In genomic region chr7:7181519-7182155, GRCh38 we compare ENCODE assay signal across 1 cellular context.
TF ChIP-seq lines count a peak whose summit lies in the region.

No MANE protein-coding gene starts in this region.

TF ChIP-seq in HepG2, 621 proteins besides CTCF, POLR2A, EP300 and RAD21 (continued from another document and continues in another):
- TF ChIP-seq, protein P1, sequence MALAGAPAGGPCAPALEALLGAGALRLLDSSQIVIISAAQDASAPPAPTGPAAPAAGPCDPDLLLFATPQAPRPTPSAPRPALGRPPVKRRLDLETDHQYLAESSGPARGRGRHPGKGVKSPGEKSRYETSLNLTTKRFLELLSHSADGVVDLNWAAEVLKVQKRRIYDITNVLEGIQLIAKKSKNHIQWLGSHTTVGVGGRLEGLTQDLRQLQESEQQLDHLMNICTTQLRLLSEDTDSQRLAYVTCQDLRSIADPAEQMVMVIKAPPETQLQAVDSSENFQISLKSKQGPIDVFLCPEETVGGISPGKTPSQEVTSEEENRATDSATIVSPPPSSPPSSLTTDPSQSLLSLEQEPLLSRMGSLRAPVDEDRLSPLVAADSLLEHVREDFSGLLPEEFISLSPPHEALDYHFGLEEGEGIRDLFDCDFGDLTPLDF (CRISPR knock-in tag; IDR thresholded peaks at IDR 0.05): no peak
- TF ChIP-seq NCOR1 (IDR thresholded peaks at IDR 0.05; ENCODE audit: borderline replicate concordance, low read length) (no peak), FIP1L1 (IDR thresholded peaks at IDR 0.05; ENCODE audit: borderline replicate concordance, insufficient read depth, low read depth, low read length) (no peak), EHMT2 (IDR thresholded peaks at IDR 0.05; ENCODE audit: borderline replicate concordance, low read depth, low read length) (0 out of 2 replicates have a peak, but pooled peaks have one; percentile 11), CHD4 (IDR thresholded peaks at IDR 0.05; ENCODE audit: borderline replicate concordance, low read length) (no peak), NFE2L1 (CRISPR knock-in tag; IDR thresholded peaks at IDR 0.05; ENCODE audit: borderline replicate concordance) (no peak), ZNF816 (CRISPR knock-in tag; IDR thresholded peaks at IDR 0.05; ENCODE audit: borderline replicate concordance) (no peak), RAD51 (IDR thresholded peaks at IDR 0.05; ENCODE audit: borderline replicate concordance) (no peak), CEBPG (CRISPR knock-in tag; IDR thresholded peaks at IDR 0.05) (0 out of 2 replicates have a peak, but pooled peaks have one; percentile 11), ZNF770 (CRISPR knock-in tag; IDR thresholded peaks at IDR 0.05) (no peak), NFE2L2 (IDR thresholded peaks at IDR 0.05; ENCODE audit: low read length) (no peak), IKZF5 (CRISPR knock-in tag; IDR thresholded peaks at IDR 0.05) (no peak), ZNF558 (CRISPR knock-in tag; IDR thresholded peaks at IDR 0.05; ENCODE audit: borderline replicate concordance) (no peak), GLI4 (CRISPR knock-in tag; IDR thresholded peaks at IDR 0.05; ENCODE audit: borderline replicate concordance) (no peak), ZNF343 (CRISPR knock-in tag; IDR thresholded peaks at IDR 0.05) (no peak), HDAC6 (IDR thresholded peaks at IDR 0.05; ENCODE audit: low read depth, low read length) (no peak), MTF1 (CRISPR knock-in tag; IDR thresholded peaks at IDR 0.05) (no peak), PTBP1 (IDR thresholded peaks at IDR 0.05; ENCODE audit: low read depth, low read length, poor library complexity, severe bottlenecking) (no peak), GPN1 (CRISPR knock-in tag; IDR thresholded peaks at IDR 0.05; ENCODE audit: borderline replicate concordance) (no peak), ZNF264 (CRISPR knock-in tag; IDR thresholded peaks at IDR 0.05) (no peak), TFDP1 (CRISPR knock-in tag; IDR thresholded peaks at IDR 0.05; ENCODE audit: borderline replicate concordance) (no peak), ARNTL (CRISPR knock-in tag; IDR thresholded peaks at IDR 0.05) (no peak), ZNF484 (CRISPR knock-in tag; IDR thresholded peaks at IDR 0.05; ENCODE audit: borderline replicate concordance, low read depth) (no peak), ZNF747 (CRISPR knock-in tag; IDR thresholded peaks at IDR 0.05; ENCODE audit: borderline replicate concordance) (no peak), ZNF660 (CRISPR knock-in tag; IDR thresholded peaks at IDR 0.05; ENCODE audit: borderline replicate concordance, low read depth) (no peak), ZNF674 (CRISPR knock-in tag; IDR thresholded peaks at IDR 0.05; ENCODE audit: low read depth) (no peak), KAT8 (CRISPR knock-in tag; IDR thresholded peaks at IDR 0.05) (no peak; the same call in 1 of the 2 replicates), HMG20A (CRISPR knock-in tag; IDR thresholded peaks at IDR 0.05; ENCODE audit: borderline replicate concordance) (no peak), ZNF788 (CRISPR knock-in tag; IDR thresholded peaks at IDR 0.05; ENCODE audit: borderline replicate concordance) (no peak), RFX1 (IDR thresholded peaks at IDR 0.05) (no peak), ZNF253 (CRISPR knock-in tag; IDR thresholded peaks at IDR 0.05; ENCODE audit: borderline replicate concordance) (no peak), ARHGAP35 (CRISPR knock-in tag; IDR thresholded peaks at IDR 0.05; ENCODE audit: borderline replicate concordance) (no peak), KDM5B (CRISPR knock-in tag; IDR thresholded peaks at IDR 0.05; ENCODE audit: borderline replicate concordance) (no peak), ZBTB7B (CRISPR knock-in tag; IDR thresholded peaks at IDR 0.05) (0 out of 2 replicates have a peak, but pooled peaks have one; percentile 45), HNRNPL (IDR thresholded peaks at IDR 0.05; ENCODE audit: low read depth, low read length) (no peak), HNF1A (IDR thresholded peaks at IDR 0.05; ENCODE audit: low read depth) (no peak), HNF1A (CRISPR knock-in tag; IDR thresholded peaks at IDR 0.05; ENCODE audit: borderline replicate concordance) (peak; percentile 40; the same call in 1 of the 2 replicates), ZNF101 (CRISPR knock-in tag; IDR thresholded peaks at IDR 0.05; ENCODE audit: borderline replicate concordance, low read depth) (no peak), BCL6 (CRISPR knock-in tag; IDR thresholded peaks at IDR 0.05) (no peak), ZNF850 (CRISPR knock-in tag; conservative IDR thresholded peaks at IDR 0.05) (no peak), NR2F1 (CRISPR knock-in tag; IDR thresholded peaks at IDR 0.05) (no peak), MAZ (IDR thresholded peaks at IDR 0.05; ENCODE audit: borderline replicate concordance, low read depth, low read length) (no peak), MAZ (CRISPR knock-in tag; IDR thresholded peaks at IDR 0.05; ENCODE audit: low read depth) (no peak), KMT2A (CRISPR knock-in tag; IDR thresholded peaks at IDR 0.05) (no peak), PRPF4 (IDR thresholded peaks at IDR 0.05; ENCODE audit: low read depth, low read length, poor library complexity, severe bottlenecking) (no peak), ZNF256 (CRISPR knock-in tag; conservative IDR thresholded peaks at IDR 0.05) (no peak), TBX3 (IDR thresholded peaks at IDR 0.05; ENCODE audit: borderline replicate concordance) (no peak), KMT2B (CRISPR knock-in tag; IDR thresholded peaks at IDR 0.05) (no peak), ATF5 (CRISPR knock-in tag; IDR thresholded peaks at IDR 0.05; ENCODE audit: low read depth) (0 out of 2 replicates have a peak, but pooled peaks have one; percentile 31), ARNT2 (CRISPR knock-in tag; IDR thresholded peaks at IDR 0.05; ENCODE audit: low read depth) (no peak), RBM22 (optimal IDR thresholded peaks at IDR 0.05; ENCODE audit: low read length) (peak; percentile 67)
- TF ChIP-seq, protein P2, sequence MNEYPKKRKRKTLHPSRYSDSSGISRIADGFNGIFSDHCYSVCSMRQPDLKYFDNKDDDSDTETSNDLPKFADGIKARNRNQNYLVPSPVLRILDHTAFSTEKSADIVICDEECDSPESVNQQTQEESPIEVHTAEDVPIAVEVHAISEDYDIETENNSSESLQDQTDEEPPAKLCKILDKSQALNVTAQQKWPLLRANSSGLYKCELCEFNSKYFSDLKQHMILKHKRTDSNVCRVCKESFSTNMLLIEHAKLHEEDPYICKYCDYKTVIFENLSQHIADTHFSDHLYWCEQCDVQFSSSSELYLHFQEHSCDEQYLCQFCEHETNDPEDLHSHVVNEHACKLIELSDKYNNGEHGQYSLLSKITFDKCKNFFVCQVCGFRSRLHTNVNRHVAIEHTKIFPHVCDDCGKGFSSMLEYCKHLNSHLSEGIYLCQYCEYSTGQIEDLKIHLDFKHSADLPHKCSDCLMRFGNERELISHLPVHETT (CRISPR knock-in tag; conservative IDR thresholded peaks at IDR 0.05): no peak
- TF ChIP-seq, protein P3, sequence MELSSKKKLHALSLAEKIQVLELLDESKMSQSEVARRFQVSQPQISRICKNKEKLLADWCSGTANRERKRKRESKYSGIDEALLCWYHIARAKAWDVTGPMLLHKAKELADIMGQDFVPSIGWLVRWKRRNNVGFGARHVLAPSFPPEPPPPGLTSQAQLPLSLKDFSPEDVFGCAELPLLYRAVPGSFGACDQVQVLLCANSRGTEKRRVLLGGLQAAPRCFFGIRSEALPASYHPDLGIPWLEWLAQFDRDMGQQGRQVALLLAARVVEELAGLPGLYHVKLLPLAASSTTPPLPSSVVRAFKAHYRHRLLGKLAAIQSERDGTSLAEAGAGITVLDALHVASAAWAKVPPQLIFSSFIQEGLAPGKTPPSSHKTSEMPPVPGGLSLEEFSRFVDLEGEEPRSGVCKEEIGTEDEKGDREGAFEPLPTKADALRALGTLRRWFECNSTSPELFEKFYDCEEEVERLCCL (CRISPR knock-in tag; IDR thresholded peaks at IDR 0.05; ENCODE audit: borderline replicate concordance): no peak
- TF ChIP-seq, protein P4, sequence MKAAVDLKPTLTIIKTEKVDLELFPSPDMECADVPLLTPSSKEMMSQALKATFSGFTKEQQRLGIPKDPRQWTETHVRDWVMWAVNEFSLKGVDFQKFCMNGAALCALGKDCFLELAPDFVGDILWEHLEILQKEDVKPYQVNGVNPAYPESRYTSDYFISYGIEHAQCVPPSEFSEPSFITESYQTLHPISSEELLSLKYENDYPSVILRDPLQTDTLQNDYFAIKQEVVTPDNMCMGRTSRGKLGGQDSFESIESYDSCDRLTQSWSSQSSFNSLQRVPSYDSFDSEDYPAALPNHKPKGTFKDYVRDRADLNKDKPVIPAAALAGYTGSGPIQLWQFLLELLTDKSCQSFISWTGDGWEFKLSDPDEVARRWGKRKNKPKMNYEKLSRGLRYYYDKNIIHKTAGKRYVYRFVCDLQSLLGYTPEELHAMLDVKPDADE (CRISPR knock-in tag; IDR thresholded peaks at IDR 0.05): no peak
- TF ChIP-seq, protein P5, sequence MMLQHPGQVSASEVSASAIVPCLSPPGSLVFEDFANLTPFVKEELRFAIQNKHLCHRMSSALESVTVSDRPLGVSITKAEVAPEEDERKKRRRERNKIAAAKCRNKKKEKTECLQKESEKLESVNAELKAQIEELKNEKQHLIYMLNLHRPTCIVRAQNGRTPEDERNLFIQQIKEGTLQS (CRISPR knock-in tag; IDR thresholded peaks at IDR 0.05): no peak
- TF ChIP-seq, protein P6, sequence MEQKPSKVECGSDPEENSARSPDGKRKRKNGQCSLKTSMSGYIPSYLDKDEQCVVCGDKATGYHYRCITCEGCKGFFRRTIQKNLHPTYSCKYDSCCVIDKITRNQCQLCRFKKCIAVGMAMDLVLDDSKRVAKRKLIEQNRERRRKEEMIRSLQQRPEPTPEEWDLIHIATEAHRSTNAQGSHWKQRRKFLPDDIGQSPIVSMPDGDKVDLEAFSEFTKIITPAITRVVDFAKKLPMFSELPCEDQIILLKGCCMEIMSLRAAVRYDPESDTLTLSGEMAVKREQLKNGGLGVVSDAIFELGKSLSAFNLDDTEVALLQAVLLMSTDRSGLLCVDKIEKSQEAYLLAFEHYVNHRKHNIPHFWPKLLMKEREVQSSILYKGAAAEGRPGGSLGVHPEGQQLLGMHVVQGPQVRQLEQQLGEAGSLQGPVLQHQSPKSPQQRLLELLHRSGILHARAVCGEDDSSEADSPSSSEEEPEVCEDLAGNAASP (CRISPR knock-in tag; IDR thresholded peaks at IDR 0.05; ENCODE audit: borderline replicate concordance): no peak
